8 cellular contexts compared by ENCODE assay signal in the genomic region with DNA sequence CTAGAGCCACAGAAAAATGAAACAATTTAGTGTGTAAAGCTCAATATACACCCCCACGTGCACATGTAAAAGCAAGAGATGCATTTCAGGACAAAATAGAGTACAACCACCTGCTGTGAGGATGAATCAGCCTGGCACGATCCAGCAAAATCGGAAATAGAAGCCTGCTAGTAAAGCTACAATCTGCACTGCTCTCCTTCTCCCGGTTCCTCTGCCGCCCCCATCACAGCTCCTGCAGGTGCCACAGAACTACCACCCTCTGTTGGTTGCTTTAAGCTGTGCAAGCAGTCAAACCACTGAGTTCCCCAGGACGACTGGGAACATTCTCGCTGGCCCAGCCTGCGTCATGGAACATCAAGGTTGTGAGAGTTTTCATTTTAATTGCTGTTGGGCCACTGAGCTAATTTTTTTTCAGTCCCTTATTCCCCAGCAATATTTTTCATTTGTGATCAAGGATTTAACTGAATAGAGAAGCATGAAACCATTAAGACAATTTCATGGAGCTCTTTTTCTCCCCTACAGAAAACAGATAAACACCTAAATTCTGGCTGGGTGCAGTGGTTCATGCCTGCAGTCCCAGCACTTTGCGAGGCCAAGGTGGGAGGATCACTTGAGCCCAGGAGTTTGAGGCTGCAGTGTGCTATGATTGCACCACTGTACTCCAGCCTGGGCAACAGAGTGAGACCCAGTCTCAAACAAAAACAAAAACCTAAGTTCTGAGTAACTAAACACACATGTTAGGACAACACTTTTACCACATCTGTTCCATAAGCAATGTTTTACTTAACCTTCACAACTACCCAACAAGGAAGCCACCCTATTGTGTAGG. TPM values are rescaled to one million over a fixed set of nuclear protein-coding genes. Genes with fewer than 3 reads are reported as not detected.
DNase-seq lines count a peak whose midpoint lies in the region; ATAC-seq, FAIRE-seq and TF ChIP-seq lines count a peak whose summit lies in the region.

No MANE protein-coding gene starts in this region.

- peak; percentile 86 for DNase-seq in DMS 273 (lab: John Stamatoyannopoulos, UW; ENCODE audit: unreplicated experiment)
- peak; percentile 6 for DNase-seq in IMR-90
- DNase-seq in NT2/D1 (ENCODE audit: low read depth, low spot score): peak; percentile 57
- DNase-seq in activated T-cell treated with anti-CD3 and anti-CD28 coated beads, Interleukin-2, amount 50 U/mL, for 1 hour: peak; percentile 37
- DNase-seq in frontal cortex (ENCODE audit: low spot score in 2 of 2): peak; percentile 48 to 85
- DNase-seq in posterior cingulate gyrus: peak; percentile 71 to 97 (median 84)
- no peak for DNase-seq in NCI-H1436 treated with DMSO at 0.1 percent for 48 hours (lab: John Stamatoyannopoulos, UW)

- peaks cover 5% of the 10 kb centered on the region; the same call in 1 of the 2 replicates for H3K4me1 ChIP-seq in IMR-90 (ENCODE audit: control insufficient read depth, insufficient read depth, low read length)
- peaks cover 3% of the 10 kb centered on the region for H3K4me1 ChIP-seq in NT2/D1 (ENCODE audit: insufficient read depth, insufficient read length)

- intact Hi-C loops in IMR-90 (cut with micrococcal nuclease) (no loop called here), posterior cingulate gyrus (cut with DNase I) (loop anchor here (2.0 kb wide), 1 partner anchor 74 kb away; the partner anchor contains the start of gene DPYSL5)

- no peak for FAIRE-seq in frontal cortex (lab: Jason Lieb, UNC)

- no peak overlapping the region for H2BK20ac ChIP-seq in IMR-90 (ENCODE audit: low read depth, low read length)

- dilution Hi-C loops in IMR-90 (cut with HindIII; ENCODE audit: low sequenced_read_pairs, unreplicated experiment): no loop called here

- no peak overlapping the region for H3K18ac ChIP-seq in IMR-90 (ENCODE audit: low read depth, low read length)

- TF ChIP-seq RAD21 in IMR-90 (IDR thresholded peaks at IDR 0.05; ENCODE audit: low read length): no peak; the same call in 1 of the 2 replicates

- H3K56ac ChIP-seq in IMR-90 (ENCODE audit: extremely low read depth, insufficient read depth, low read length): no peak overlapping the region

- no peak overlapping the region for H4K91ac ChIP-seq in IMR-90 (ENCODE audit: insufficient read depth, low read depth, low read length)

- no peak overlapping the region for H2BK120ac ChIP-seq in IMR-90 (ENCODE audit: low read depth, low read length)

- H2AFZ ChIP-seq in IMR-90 (replicated peaks; ENCODE audit: low read length, poor library complexity): no peak overlapping the region

- H2BK15ac ChIP-seq in IMR-90 (ENCODE audit: low read depth, low read length): no peak overlapping the region

- in situ Hi-C loops in IMR-90 (cut with MboI; ENCODE audit: low sequenced_read_pairs): no loop called here

- no peak overlapping the region for H3K9ac ChIP-seq in IMR-90 (ENCODE audit: low read depth, low read length)
- no peak overlapping the region for H3K9ac ChIP-seq in NT2/D1 (ENCODE audit: insufficient read length, low read depth)

- H3K36me3 ChIP-seq in IMR-90 (ENCODE audit: control insufficient read depth, insufficient read depth, low read length) (no peaks in the 10 kb centered on the region), NT2/D1 (ENCODE audit: insufficient read depth, insufficient read length, low read length) (no peaks in the 10 kb centered on the region)

- no peak overlapping the region for H4K8ac ChIP-seq in IMR-90 (ENCODE audit: low read depth in 2 of 2, low read length in 2 of 2)

- H4K5ac ChIP-seq in IMR-90 (ENCODE audit: low read depth, low read length): no peak overlapping the region

- no peak overlapping the region for H2BK5ac ChIP-seq in IMR-90 (ENCODE audit: low read depth, low read length, poor library complexity, severe bottlenecking)

- H2AK5ac ChIP-seq in IMR-90 (ENCODE audit: low read depth, low read length): no peak overlapping the region

- no peak; the same call in 1 of the 2 replicates for ATAC-seq in IMR-90 (ENCODE audit: low read depth)
- ATAC-seq in HG03045 (IDR thresholded peaks at IDR 0.05; ENCODE audit: unreplicated experiment): no peak

- WGBS in IMR-90 (ENCODE audit: extremely low coverage in 2 of 2, insufficient read length in 1 of 2), 2 experiments: no CpG with 5 or more reads among the region's 9 CpGs

- CTCF ChIA-PET in IMR-90 (lab: Yijun Ruan, JAX): interaction anchor here (0.8 to 0.9 kb wide), 3 partner anchors 13 to 76 kb away, joined by 3 to 5 read pairs (median 3); no protein-coding TSS in a partner anchor

- H3K4ac ChIP-seq in IMR-90 (ENCODE audit: low read depth, low read length): no peak overlapping the region

- no peaks in the 10 kb centered on the region for H3K9me1 ChIP-seq in IMR-90 (ENCODE audit: insufficient read depth, low read length)

- no peaks in the 10 kb centered on the region for H3K9me3 ChIP-seq in IMR-90 (ENCODE audit: control insufficient read depth, insufficient read depth, low read length)
- H3K9me3 ChIP-seq in NT2/D1 (ENCODE audit: insufficient read depth, low read length): no peaks in the 10 kb centered on the region

- H3K14ac ChIP-seq in IMR-90 (replicated peaks; ENCODE audit: low read depth, low read length): no peak overlapping the region

- TF ChIP-seq CTCF in IMR-90 (conservative IDR thresholded peaks at IDR 0.05; ENCODE audit: low read depth, low read length): peak; percentile 30; the same call in 1 of the 2 replicates

- TF ChIP-seq POLR2A in IMR-90 (IDR thresholded peaks at IDR 0.05; ENCODE audit: low read depth, low read length): no peak

- H3K4me3 ChIP-seq in IMR-90 (ENCODE audit: insufficient read depth, low read depth, low read length): no peak overlapping the region
- H3K4me3 ChIP-seq in NT2/D1 (ENCODE audit: insufficient read length, low read depth): no peak overlapping the region

- no peaks in the 10 kb centered on the region for H4K20me1 ChIP-seq in IMR-90 (ENCODE audit: insufficient read depth, low read length)

- H3K4me2 ChIP-seq in IMR-90 (ENCODE audit: low read depth, low read length): no peak overlapping the region

- POLR2A ChIA-PET in IMR-90 (lab: Charles Lee; ENCODE audit: unreplicated experiment): interaction anchor here (0.7 kb wide), 1 partner anchor 642 kb away, joined by 3 read pairs; no protein-coding TSS in a partner anchor

- H3K27ac ChIP-seq in IMR-90 (ENCODE audit: insufficient read depth, low read length): no peak overlapping the region

- BruUV-seq in IMR-90 (replicated peaks; lab: Mats Ljungman, UMichigan): no TSS peak

- H2AK9ac ChIP-seq in IMR-90 (replicated peaks; ENCODE audit: low read depth, low read length, poor library complexity): no peak overlapping the region

- no peaks in the 10 kb centered on the region for H3K79me1 ChIP-seq in IMR-90 (ENCODE audit: low read depth in 1 of 2, low read length in 2 of 2)

- no peak overlapping the region for H3K23ac ChIP-seq in IMR-90 (ENCODE audit: low read depth, low read length)

- H3K27me3 ChIP-seq in IMR-90 (ENCODE audit: control insufficient read depth, insufficient read depth, low read length): peaks cover 34% of the 10 kb centered on the region
- H3K27me3 ChIP-seq in NT2/D1 (ENCODE audit: insufficient read depth, insufficient read length): no peaks in the 10 kb centered on the region

TF ChIP-seq in IMR-90, 13 proteins besides CTCF, POLR2A, EP300 and RAD21:
- TF ChIP-seq BHLHE40 (IDR thresholded peaks at IDR 0.05; ENCODE audit: low read depth, low read length) (no peak), NFE2L2 (IDR thresholded peaks at IDR 0.05; ENCODE audit: low read depth, low read length) (no peak), SMC3 (IDR thresholded peaks at IDR 0.05; ENCODE audit: low read depth, low read length) (0 out of 2 replicates have a peak, but pooled peaks have one; percentile 13), MAZ (IDR thresholded peaks at IDR 0.05; ENCODE audit: borderline replicate concordance, low read depth, low read length) (no peak)

RNA-seq across cellular contexts. Expression of gene MAPRE3, which starts 47.6 kb away (rescaled TPM):
- total RNA-seq in IMR-90 (2012; rRNA removed) (1.8 and 2.5 TPM in 2 replicates), frontal cortex (13.9 TPM)
- 17.3 and 20.3 TPM in 2 replicates for polyA plus RNA-seq in IMR-90 (2012; rRNA removed)
- 12.4 and 18.6 TPM in 2 replicates for polyA plus RNA-seq in IMR-90 (2012; cell fraction: cytosol; rRNA removed)
- 75.6 and 82.1 TPM in 2 replicates for polyA plus RNA-seq in IMR-90 (2012; cell fraction: nucleus; rRNA removed; ENCODE audit: low replicate concordance)
